ENCODE assay signal across 25 cellular contexts in genomic region chr10:28111712-28112111, GRCh38.
DNase-seq lines count a peak whose midpoint lies in the region; ATAC-seq, FAIRE-seq and TF ChIP-seq lines count a peak whose summit lies in the region.
"Had no signal": no experiment of that assay in that cellular context is flagged by ENCODE, and none has a peak within 500 bp of the region (broad histone marks: within the 10 kb centered on the region; RNA-seq: fewer than 3 reads in every experiment).

No MANE protein-coding gene starts in this region.

- WGBS in liver: 94% methylated on average over 2 of the region's 2 CpGs
- 87% methylated on average over 2 of the region's 2 CpGs for WGBS in HepG2 (ENCODE audit: low lambda C conversion rate)
- WGBS in SK-N-SH (ENCODE audit: low lambda C conversion rate): 0% methylated on average over 2 of the region's 2 CpGs

- CTCF ChIA-PET in HepG2 (lab: Yijun Ruan, JAX; ENCODE audit: low intra/inter-chr PET ratio, low total read pairs): no interaction called here
- CTCF ChIA-PET in SK-N-SH (lab: Yijun Ruan, JAX): no interaction called here

- POLR2A ChIA-PET in HepG2 (lab: Yijun Ruan, JAX) (no interaction called here), SK-N-SH (lab: Yijun Ruan, JAX) (no interaction called here)

- no peak for FAIRE-seq in HepG2 (lab: Jason Lieb, UNC)

- H3K9me3 ChIP-seq in liver (ENCODE audit: control insufficient read depth in 4 of 4, low read length in 3 of 4): no peaks in the 10 kb centered on the region
- H3K9me3 ChIP-seq in HepG2 (ENCODE audit: low read length): no peaks in the 10 kb centered on the region
- H3K9me3 ChIP-seq in adipocyte (ENCODE audit: control insufficient read depth, low read length): no peaks in the 10 kb centered on the region
- no peaks in the 10 kb centered on the region for H3K9me3 ChIP-seq in SK-N-SH
- H3K9me3 ChIP-seq: BLaER1 treated with 17β-estradiol and CSF1 and Interleukin-3, amounts not matched to agents 10 nM and 100 nM; esophagus squamous epithelium; mucosa of descending colon; sigmoid colon; upper lobe of right lung had no signal

- H4K20me1 ChIP-seq in HepG2 (ENCODE audit: insufficient read depth, low read length) (no peaks in the 10 kb centered on the region), SK-N-SH (ENCODE audit: insufficient read depth) (no peaks in the 10 kb centered on the region)
- H4K20me1 ChIP-seq: BLaER1 treated with 17β-estradiol and CSF1 and Interleukin-3, amounts not matched to agents 10 nM and 100 nM had no signal

- H3K79me2 ChIP-seq in HepG2 (ENCODE audit: insufficient read depth, low read length) (no peaks in the 10 kb centered on the region), SK-N-SH (ENCODE audit: insufficient read depth) (no peaks in the 10 kb centered on the region)

- in situ Hi-C loops in HepG2 (cut with HindIII; ENCODE audit: extremely low pct_ligation_motif_present, low pct_unique_long_range_greater_than_20kb): no loop called here

- peak in 1 of 2 donors; percentile 10 for TF ChIP-seq RAD21 in liver (IDR thresholded peaks at IDR 0.05)
- TF ChIP-seq RAD21 in HepG2 (CRISPR knock-in tag; IDR thresholded peaks at IDR 0.05): no peak
- no peak for TF ChIP-seq RAD21 in SK-N-SH (IDR thresholded peaks at IDR 0.05; ENCODE audit: low read length)

- H3K4me2 ChIP-seq in HepG2 (ENCODE audit: low read depth, low read length) (no peak overlapping the region), SK-N-SH (no peak overlapping the region)
- H3K4me2 ChIP-seq: BLaER1 treated with 17β-estradiol and CSF1 and Interleukin-3, amounts not matched to agents 10 nM and 100 nM had no signal

- TF ChIP-seq CTCF in liver (IDR thresholded peaks at IDR 0.05; ENCODE audit: low read depth, low read length, missing input control): no peak
- TF ChIP-seq CTCF in HepG2 (CRISPR knock-in tag; IDR thresholded peaks at IDR 0.05): no peak
- TF ChIP-seq CTCF in SK-N-SH (IDR thresholded peaks at IDR 0.05): no peak

- no peak for ATAC-seq in HepG2
- ATAC-seq: effector memory CD8-positive, alpha-beta T cell; left lobe of liver; mucosa of descending colon; Panc1; upper lobe of right lung had no signal

- TF ChIP-seq POLR2A in HepG2 (IDR thresholded peaks at IDR 0.05; ENCODE audit: insufficient read depth in 1 of 2, low read depth in 2 of 2, low read length in 2 of 2): no peak

- TF ChIP-seq EP300 in HepG2 (IDR thresholded peaks at IDR 0.05; ENCODE audit: low read depth in 2 of 2, low read length in 2 of 2): no peak
- no peak for TF ChIP-seq EP300 in HepG2 (CRISPR knock-in tag; IDR thresholded peaks at IDR 0.05; ENCODE audit: borderline replicate concordance)
- TF ChIP-seq EP300 in SK-N-SH (IDR thresholded peaks at IDR 0.05; ENCODE audit: borderline replicate concordance in 1 of 2, low read depth in 1 of 2, low read length in 1 of 2): no peak

- intact Hi-C loops in HepG2 (cut with micrococcal nuclease; ENCODE audit: unreplicated experiment) (no loop called here), cardiac septum (cut with DNase I) (no loop called here)

- no peak overlapping the region for H3K9ac ChIP-seq in liver (ENCODE audit: low read depth in 1 of 2, low read length in 2 of 2)
- no peak overlapping the region for H3K9ac ChIP-seq in HepG2 (ENCODE audit: insufficient read depth, low read depth, low read length)
- no peak overlapping the region for H3K9ac ChIP-seq in adipocyte (ENCODE audit: low read length)
- H3K9ac ChIP-seq in SK-N-SH: no peak overlapping the region
- H3K9ac ChIP-seq: BLaER1 treated with 17β-estradiol and CSF1 and Interleukin-3, amounts not matched to agents 10 nM and 100 nM had no signal

- H3K9me2 ChIP-seq in SK-N-SH: no peaks in the 10 kb centered on the region

- H3K4me1 ChIP-seq in liver (ENCODE audit: control insufficient read depth in 4 of 4, insufficient read depth in 4 of 4, low read length in 3 of 4): peaks cover 0 to 7% (median 3%) of the 10 kb centered on the region in 4 donors
- no peaks in the 10 kb centered on the region for H3K4me1 ChIP-seq in HepG2 (ENCODE audit: insufficient read depth, low read length)
- no peaks in the 10 kb centered on the region for H3K4me1 ChIP-seq in adipocyte (ENCODE audit: control insufficient read depth, insufficient read depth, low read length)
- H3K4me1 ChIP-seq in SK-N-SH (ENCODE audit: control insufficient read depth in 1 of 2, insufficient read depth in 2 of 2, low read depth in 1 of 2, low read length in 1 of 2): no peaks in the 10 kb centered on the region
- H3K4me1 ChIP-seq: BLaER1 treated with 17β-estradiol and CSF1 and Interleukin-3, amounts not matched to agents 10 nM and 100 nM; esophagus squamous epithelium; upper lobe of right lung had no signal

- H3F3A ChIP-seq in SK-N-SH (replicated peaks; ENCODE audit: insufficient read depth): no peaks in the 10 kb centered on the region

- no peaks in the 10 kb centered on the region for H3K36me3 ChIP-seq in liver (ENCODE audit: control insufficient read depth in 4 of 4, insufficient read depth in 3 of 4, low read depth in 1 of 4, low read length in 3 of 4)
- no peaks in the 10 kb centered on the region for H3K36me3 ChIP-seq in HepG2 (replicated peaks in 1 of 2; ENCODE audit: control insufficient read depth in 1 of 2, insufficient read depth in 2 of 2, low read length in 2 of 2)
- H3K36me3 ChIP-seq in adipocyte (ENCODE audit: control insufficient read depth, insufficient read depth, low read length, severe bottlenecking): no peaks in the 10 kb centered on the region
- no peaks in the 10 kb centered on the region for H3K36me3 ChIP-seq in SK-N-SH (replicated peaks in 1 of 2; ENCODE audit: control insufficient read depth in 1 of 2, insufficient read depth in 2 of 2, low read length in 1 of 2)
- H3K36me3 ChIP-seq: BLaER1 treated with 17β-estradiol and CSF1 and Interleukin-3, amounts not matched to agents 10 nM and 100 nM; upper lobe of right lung had no signal

- H3K27ac ChIP-seq in liver (ENCODE audit: low read depth in 1 of 2, low read length in 2 of 2) (peak overlapping the region in 1 of 2 donors; percentile 45), HepG2 (ENCODE audit: extremely low read length, insufficient read depth, low read length) (no peak overlapping the region), SK-N-SH (ENCODE audit: low read depth in 2 of 2, low read length in 1 of 2) (no peak overlapping the region)
- H3K27ac ChIP-seq: BLaER1 treated with 17β-estradiol and CSF1 and Interleukin-3, amounts not matched to agents 10 nM and 100 nM; esophagus squamous epithelium; upper lobe of right lung had no signal

- H2AFZ ChIP-seq in HepG2 (ENCODE audit: low read length): no peak overlapping the region
- H2AFZ ChIP-seq in SK-N-SH (ENCODE audit: low read depth): no peak overlapping the region

- no TSS peak for BruUV-seq in HepG2 (replicated peaks; lab: Mats Ljungman, UMichigan)

- DNase-seq in HepG2 (ENCODE audit: low spot score) (no peak), adipocyte (ENCODE audit: low read depth) (peak; percentile 43), fibroblast of peridontal ligament (ENCODE audit: extremely low read depth) (peak; percentile 70), stromal cell of bone marrow (ENCODE audit: low read depth) (peak; percentile 28), SK-N-SH (no peak), NCI-H526 (lab: John Stamatoyannopoulos, UW) (no peak), cardiac septum (ENCODE audit: low spot score) (no peak)
- DNase-seq: 8988T; activated CD4-positive, alpha-beta T cell treated with anti-CD3 and anti-CD28 coated beads, Interleukin-2, amount 10 ng/mL, durations not matched to agents 7 days and 5 days; aorta; Calu3; effector memory CD8-positive, alpha-beta T cell; esophagus squamous epithelium; H7; head of caudate nucleus; mucosa of descending colon; NCI-H1694; NCI-H345; sigmoid colon; substantia nigra; upper lobe of right lung had no signal

- H3K27me3 ChIP-seq in liver (ENCODE audit: control insufficient read depth in 4 of 4, insufficient read depth in 4 of 4, low read length in 3 of 4): no peaks in the 10 kb centered on the region
- H3K27me3 ChIP-seq in HepG2 (ENCODE audit: control insufficient read depth in 1 of 2, insufficient read depth in 2 of 2, low read length in 2 of 2): no peaks in the 10 kb centered on the region
- no peaks in the 10 kb centered on the region for H3K27me3 ChIP-seq in adipocyte (replicated peaks; ENCODE audit: control insufficient read depth, insufficient read depth, low read length)
- peaks cover 27% of the 10 kb centered on the region; the same call in 1 of the 2 replicates for H3K27me3 ChIP-seq in SK-N-SH (ENCODE audit: insufficient read depth)
- H3K27me3 ChIP-seq: BLaER1 treated with 17β-estradiol and CSF1 and Interleukin-3, amounts not matched to agents 10 nM and 100 nM; esophagus squamous epithelium; sigmoid colon; upper lobe of right lung had no signal

- H3K4me3 ChIP-seq in liver (ENCODE audit: low read depth in 1 of 3, low read length in 3 of 3): no peak overlapping the region
- no peak overlapping the region for H3K4me3 ChIP-seq in HepG2 (replicated peaks in 1 of 3; ENCODE audit: insufficient read depth in 1 of 3, low read depth in 2 of 3, low read length in 3 of 3)
- H3K4me3 ChIP-seq in adipocyte (ENCODE audit: low read length): no peak overlapping the region
- H3K4me3 ChIP-seq in SK-N-SH (ENCODE audit: low read depth in 2 of 2, low read length in 1 of 2): no peak overlapping the region
- H3K4me3 ChIP-seq: BLaER1 treated with 17β-estradiol and CSF1 and Interleukin-3, amounts not matched to agents 10 nM and 100 nM; esophagus squamous epithelium; mucosa of descending colon; sigmoid colon; upper lobe of right lung had no signal

TF ChIP-seq in liver, 16 proteins besides CTCF, POLR2A, EP300 and RAD21 (continues in another document):
- no peak for TF ChIP-seq TAF1 (conservative IDR thresholded peaks at IDR 0.05)
- no peak for TF ChIP-seq FOXA1 (IDR thresholded peaks at IDR 0.05)
- peak in 1 of 2 donors; percentile 64 for TF ChIP-seq JUND (IDR thresholded peaks at IDR 0.05)
- TF ChIP-seq GABPA (IDR thresholded peaks at IDR 0.05 in 1 of 2, conservative IDR thresholded peaks at IDR 0.05 in 1 of 2): no peak

TF ChIP-seq in HepG2, 621 proteins besides CTCF, POLR2A, EP300 and RAD21:
- TF ChIP-seq MAFK (conservative IDR thresholded peaks at IDR 0.05 in 1 of 2, IDR thresholded peaks at IDR 0.05 in 1 of 2; ENCODE audit: low read length in 2 of 2) (no peak), ZNF549 (CRISPR knock-in tag; IDR thresholded peaks at IDR 0.05) (no peak), RARG (CRISPR knock-in tag; IDR thresholded peaks at IDR 0.05; ENCODE audit: low read depth) (no peak), ZSCAN12 (CRISPR knock-in tag; IDR thresholded peaks at IDR 0.05) (no peak), TP53 (CRISPR knock-in tag; conservative IDR thresholded peaks at IDR 0.05) (no peak), U2AF2 (IDR thresholded peaks at IDR 0.05; ENCODE audit: low read depth, low read length) (no peak)
TF ChIP-seq in HepG2: peak in this region for 0.

TF ChIP-seq in SK-N-SH, 30 proteins besides CTCF, POLR2A, EP300 and RAD21 (continues in another document):
- no peak for TF ChIP-seq ELF1 (IDR thresholded peaks at IDR 0.05)

Comparison
In these comparisons a context has a peak if more than half of its experiments do, and no peak if none do; other contexts are left out.
1. DNase-seq: peak in adipocyte (single experiment), fibroblast of peridontal ligament (single experiment) and stromal cell of bone marrow (single experiment); none in HepG2 (single experiment), SK-N-SH (single experiment), NCI-H526 (0 of 2) and cardiac septum (single experiment).